In the genomic region with DNA sequence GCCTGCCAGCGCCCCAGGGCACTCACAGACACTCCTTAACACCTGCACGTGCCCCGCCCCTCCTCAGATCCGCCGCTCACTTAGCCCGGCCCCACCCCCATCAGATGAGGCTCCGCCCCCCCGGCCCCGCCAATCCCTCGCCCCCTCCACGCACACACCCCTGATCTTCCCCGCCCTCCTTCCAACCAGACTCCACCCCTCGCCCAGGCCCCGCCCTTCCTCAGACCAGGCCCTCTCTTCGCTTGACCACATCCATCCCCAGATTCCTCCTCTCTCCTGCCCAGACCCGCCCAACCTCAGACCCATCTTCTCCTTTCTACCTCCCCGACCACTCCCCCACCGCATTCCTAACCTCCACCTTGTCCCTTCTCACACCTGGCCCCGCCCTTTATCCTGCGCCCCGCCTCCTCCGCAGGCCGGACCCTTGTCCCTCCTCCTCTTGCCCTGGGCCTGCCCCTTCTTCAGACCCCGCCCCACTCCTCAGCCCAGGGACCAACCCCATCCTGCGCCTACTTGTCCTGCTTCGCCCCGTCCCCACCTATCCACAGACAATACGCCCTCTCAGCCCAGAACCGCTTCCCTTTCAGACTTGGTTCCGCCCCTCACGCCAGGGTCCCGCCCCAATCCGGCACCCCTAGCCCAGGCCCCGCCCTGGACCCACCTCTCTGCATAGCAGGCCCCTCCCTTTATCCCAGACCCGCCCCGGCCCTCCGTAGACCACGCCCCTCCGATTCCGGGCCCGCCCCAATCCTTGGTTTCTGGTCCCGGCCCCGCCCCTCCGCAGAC, we compare ENCODE assay signal across 8 cellular contexts. TPM values are rescaled to one million over a fixed set of nuclear protein-coding genes. Genes with fewer than 3 reads are reported as not detected.
DNase-seq lines count a peak whose midpoint lies in the region; ATAC-seq and TF ChIP-seq lines count a peak whose summit lies in the region.

No MANE protein-coding gene starts in this region.

- in situ Hi-C loops in ACHN (cut with HindIII; ENCODE audit: low pct_ligation_motif_present, low pct_unique_long_range_greater_than_20kb, low sequenced_read_pairs), result no loop called here

- POLR2A ChIA-PET in activated B cell treated with CpG ODN at 0.5 μM for 24 hours (lab: Charles Lee), result no interaction called here

- DNase-seq in ACHN (peak; percentile 94), NCI-H2227 (lab: John Stamatoyannopoulos, UW; ENCODE audit: unreplicated experiment) (peak; percentile 93), activated B cell treated with CpG ODN at 0.5 μM for 24 hours (peak; percentile 99), caudate nucleus (lab: John Stamatoyannopoulos, UW) (peak; percentile 61 to 99 (median 95)), inferior parietal cortex (ENCODE audit: extremely low spot score) (peak; percentile 87), smooth muscle cell of the brain vasculature (ENCODE audit: low read depth, low spot score) (peak; percentile 70)

- H3K27ac ChIP-seq in caudate nucleus (ENCODE audit: low read depth, low read length), result peak overlapping the region; percentile 89

- intact Hi-C loops in activated B cell treated with CpG ODN at 0.5 μM for 24 hours (cut with micrococcal nuclease), result loop anchor here (1.0 to 5.0 kb wide), 12 partner anchors 46 to 556 kb away; a partner anchor contains a TSS

- no peaks in the 10 kb centered on the region for H3K27me3 Mint-ChIP-seq in activated B cell treated with CpG ODN at 0.5 μM for 24 hours

- CTCF ChIA-PET in activated B cell treated with CpG ODN at 0.5 μM for 24 hours (lab: Charles Lee), result no interaction called here

- peaks cover 23% of the 10 kb centered on the region for H3K4me1 Mint-ChIP-seq in activated B cell treated with CpG ODN at 0.5 μM for 24 hours

- no peaks in the 10 kb centered on the region for H3K36me3 Mint-ChIP-seq in activated B cell treated with CpG ODN at 0.5 μM for 24 hours (ENCODE audit: low read depth)

- no peaks in the 10 kb centered on the region for H3K9me3 Mint-ChIP-seq in activated B cell treated with CpG ODN at 0.5 μM for 24 hours

- peak overlapping the region; percentile 84 for H3K27ac Mint-ChIP-seq in activated B cell treated with CpG ODN at 0.5 μM for 24 hours

- H3K4me3 Mint-ChIP-seq in activated B cell treated with CpG ODN at 0.5 μM for 24 hours, result peak overlapping the region; percentile 88

- ATAC-seq in GM18873 (IDR thresholded peaks at IDR 0.05; ENCODE audit: low FRiP score, unreplicated experiment), result peak; percentile 66
- ATAC-seq in HG03159 (IDR thresholded peaks at IDR 0.05; ENCODE audit: unreplicated experiment), result peak; percentile 82
- ATAC-seq in activated B cell treated with CpG ODN at 0.5 μM for 24 hours (ENCODE audit: low read depth), result peak; percentile 86

- TF ChIP-seq CTCF in activated B cell treated with CpG ODN at 0.5 μM for 24 hours (IDR thresholded peaks at IDR 0.05), result no peak

RNA-seq across cellular contexts. Expression of a gene that starts 0.5 kb away (rescaled TPM):
- 10.9 and 11.3 TPM in 2 replicates for total RNA-seq in activated B cell treated with CpG ODN at 0.5 μM for 24 hours

RNA-seq across cellular contexts. Expression of a gene that starts 23.7 kb away (rescaled TPM):
- total RNA-seq in activated B cell treated with CpG ODN at 0.5 μM for 24 hours, result 0.64 TPM in 1 of 2 replicates, not detected in the other

RNA-seq across cellular contexts. Expression of a gene that starts 29.8 kb away (rescaled TPM):
- total RNA-seq in activated B cell treated with CpG ODN at 0.5 μM for 24 hours, result not detected in 2 replicates

RNA-seq across cellular contexts. Expression of a gene that starts 47.1 kb away (rescaled TPM):
- total RNA-seq in activated B cell treated with CpG ODN at 0.5 μM for 24 hours, result 13.1 and 15.5 TPM in 2 replicates

RNA-seq across cellular contexts. Expression of a gene that starts 47.8 kb away (rescaled TPM):
- total RNA-seq in activated B cell treated with CpG ODN at 0.5 μM for 24 hours, result 83.7 and 85.9 TPM in 2 replicates

Comparison
In these comparisons a context has a peak if more than half of its experiments do, and no peak if none do; other contexts are left out.
1. Peak in every context shown above with its lines: DNase-seq, ATAC-seq and H3K27ac ChIP-seq.